In the genomic region with DNA sequence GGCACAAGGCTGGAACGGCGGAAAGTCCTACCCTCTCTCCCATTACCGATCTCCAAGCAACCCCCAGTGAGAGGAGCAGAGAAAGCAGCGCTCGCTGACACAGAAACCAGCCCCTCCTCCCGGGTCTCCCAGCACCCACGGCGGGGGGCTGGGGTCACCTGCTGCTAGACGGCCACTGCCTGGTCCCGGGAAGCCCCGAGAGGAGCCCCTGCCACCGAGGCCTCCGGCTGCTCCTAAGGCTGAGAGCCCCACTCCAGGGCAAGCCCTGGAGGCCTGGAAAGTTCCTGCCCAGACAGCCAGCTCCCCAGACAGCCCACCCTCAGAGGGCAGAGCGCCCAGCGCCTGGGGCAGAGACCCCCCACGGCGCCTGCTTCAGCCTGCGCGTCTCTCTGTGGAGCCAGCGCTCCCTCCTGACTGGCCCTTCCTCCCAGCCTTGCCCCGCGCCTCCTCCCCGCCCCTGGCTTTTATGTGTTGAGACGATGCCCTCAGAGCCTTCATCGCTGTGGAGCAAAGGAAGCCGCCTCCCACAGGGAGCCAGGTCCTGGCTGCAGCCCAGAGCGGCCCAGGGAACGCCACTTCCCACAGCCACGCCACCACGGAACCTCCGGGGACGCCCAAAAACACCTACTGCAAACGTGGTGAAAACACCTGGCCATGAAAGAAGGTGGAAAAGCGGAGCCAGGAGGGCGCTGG, we compare ENCODE assay signal across 17 cellular contexts. TPM values are rescaled to one million over a fixed set of nuclear protein-coding genes. Genes with fewer than 3 reads are reported as not detected.
A peak's percentile ranks its signal among the peaks of the same experiment; 100 is the strongest.
DNase-seq lines count a peak whose midpoint lies in the region; TF ChIP-seq lines count a peak whose summit lies in the region.
"Had no signal": no experiment of that assay in that cellular context is flagged by ENCODE, and none has a peak within 500 bp of the region (broad histone marks: within the 10 kb centered on the region; RNA-seq: fewer than 3 reads in every experiment).

No MANE protein-coding gene starts in this region.

- H3K9me3 Mint-ChIP-seq in CD14-positive monocyte (no peaks in the 10 kb centered on the region), endothelial cell (ENCODE audit: unreplicated experiment) (no peaks in the 10 kb centered on the region)
- H3K9me3 Mint-ChIP-seq: stimulated activated naive B cell treated with anti-CD40 and anti-IgM and Interleukin-4, amounts not matched to agents 10 μg/mL and 1 μg/mL and 100 μg/mL, for 72 hours had no signal

- no peaks in the 10 kb centered on the region for H3K9me3 ChIP-seq in SK-N-MC (ENCODE audit: low read depth, low read length)
- H3K9me3 ChIP-seq: Peyer's patch, tibial artery had no signal

- no peak overlapping the region for H3K9ac ChIP-seq in SK-N-MC (ENCODE audit: insufficient read length)

- H3K4me3 Mint-ChIP-seq in CD14-positive monocyte (no peak overlapping the region), endothelial cell (ENCODE audit: unreplicated experiment) (peak overlapping the region; percentile 71)
- H3K4me3 Mint-ChIP-seq: stimulated activated naive B cell treated with anti-CD40 and anti-IgM and Interleukin-4, amounts not matched to agents 10 μg/mL and 1 μg/mL and 100 μg/mL, for 72 hours had no signal

- H3K4me3 ChIP-seq in SK-N-MC = no peak overlapping the region
- H3K4me3 ChIP-seq: Peyer's patch, tibial artery had no signal

- peak overlapping the region in 2 of 7 donors; percentile 37 to 38 for H3K27ac Mint-ChIP-seq in CD14-positive monocyte
- no peak overlapping the region for H3K27ac Mint-ChIP-seq in endothelial cell (ENCODE audit: unreplicated experiment)
- H3K27ac Mint-ChIP-seq: stimulated activated naive B cell treated with anti-CD40 and anti-IgM and Interleukin-4, amounts not matched to agents 10 μg/mL and 1 μg/mL and 100 μg/mL, for 72 hours had no signal

- intact Hi-C loops in CD14-positive monocyte (cut with micrococcal nuclease) = no loop called here

- DNase-seq in CD14-positive monocyte (ENCODE audit: low spot score) (peak; percentile 37), SK-N-MC (ENCODE audit: low read depth, low spot score) (no peak), endothelial cell (ENCODE audit: low spot score) (no peak), retina (peak; percentile 80), NCI-H146 treated with DMSO at 0.1 percent for 48 hours (lab: John Stamatoyannopoulos, UW; ENCODE audit: unreplicated experiment) (no peak), HT-29 (ENCODE audit: low spot score) (no peak), dermis blood vessel endothelial cell (no peak)
- DNase-seq in activated T-cell treated with anti-CD3 and anti-CD28 coated beads, Interleukin-2, amount 50 U/mL, for 1 hour = no peak
- DNase-seq: activated CD4-positive, alpha-beta T cell treated with anti-CD3 and anti-CD28 coated beads for 48 hours; activated CD8-positive, alpha-beta memory T cell treated with anti-CD3 and anti-CD28 coated beads, Interleukin-2, amount 50 U/mL, for 4 hours; activated gamma-delta T cell; AML-193; amniotic stem cell; NCI-H1417 treated with DMSO at 0.1 percent for 48 hours; stimulated activated naive B cell treated with anti-CD40 and anti-IgM and Interleukin-4, amounts not matched to agents 10 μg/mL and 1 μg/mL and 100 μg/mL, for 72 hours; tibial artery had no signal

- peaks cover 28% of the 10 kb centered on the region for H3K36me3 ChIP-seq in SK-N-MC (ENCODE audit: insufficient read depth, low read length)

- peaks cover 43 to 63% of the 10 kb centered on the region in 2 donors for H3K36me3 Mint-ChIP-seq in CD14-positive monocyte
- H3K36me3 Mint-ChIP-seq in endothelial cell (ENCODE audit: low read depth, unreplicated experiment) = peaks cover 31% of the 10 kb centered on the region

- H3K27me3 Mint-ChIP-seq in CD14-positive monocyte (ENCODE audit: low read depth in 3 of 3) = peaks cover 0 to 3% (median 0%) of the 10 kb centered on the region in 3 donors
- peaks cover 27% of the 10 kb centered on the region for H3K27me3 Mint-ChIP-seq in endothelial cell (ENCODE audit: unreplicated experiment)
- H3K27me3 Mint-ChIP-seq: stimulated activated naive B cell treated with anti-CD40 and anti-IgM and Interleukin-4, amounts not matched to agents 10 μg/mL and 1 μg/mL and 100 μg/mL, for 72 hours had no signal

- H3K4me1 Mint-ChIP-seq in CD14-positive monocyte (peaks cover 28% of the 10 kb centered on the region), endothelial cell (ENCODE audit: unreplicated experiment) (peaks cover 4% of the 10 kb centered on the region)

- H3K27ac ChIP-seq in SK-N-MC = 0 out of 2 replicates have a peak overlapping the region, but pooled peaks have one; percentile 31
- H3K27ac ChIP-seq: Peyer's patch, tibial artery had no signal

- no peak for TF ChIP-seq CTCF in CD14-positive monocyte (IDR thresholded peaks at IDR 0.05)
- no peak for TF ChIP-seq CTCF in endothelial cell (IDR thresholded peaks at IDR 0.05; ENCODE audit: unreplicated experiment)

RNA-seq across cellular contexts. Expression of gene MLLT1, which starts 51.1 kb away (rescaled TPM):
- polyA plus RNA-seq in CD14-positive monocyte = under 1 TPM; 0.65 to 0.99 TPM
- 59.2 TPM for total RNA-seq in endothelial cell (ENCODE audit: unreplicated experiment)
- 22.5 and 27.4 TPM in 2 replicates for total RNA-seq in HT-29 (2014; rRNA removed; shearing (Covaris generic))
- 5.1 and 13.2 TPM in 2 replicates for total RNA-seq in dermis blood vessel endothelial cell

Comparison
In these comparisons a context has a peak if more than half of its experiments do, and no peak if none do; other contexts are left out.
1. DNase-seq: peak in CD14-positive monocyte (single experiment) and retina (single experiment); none in SK-N-MC (single experiment), endothelial cell (single experiment), NCI-H146 treated with DMSO at 0.1 percent for 48 hours (single experiment), activated T-cell treated with anti-CD3 and anti-CD28 coated beads, Interleukin-2, amount 50 U/mL, for 1 hour (single experiment), HT-29 (single experiment) and dermis blood vessel endothelial cell (single experiment).